Comparison of ENCODE assay signal across 8 cellular contexts in genomic region chr16:27235055-27235937, GRCh38. TPM values are rescaled to one million over a fixed set of nuclear protein-coding genes. Genes with fewer than 3 reads are reported as not detected.
DNase-seq lines count a peak whose midpoint lies in the region; ATAC-seq and TF ChIP-seq lines count a peak whose summit lies in the region.

No MANE protein-coding gene starts in this region.

- no peak for TF ChIP-seq EP300 in neural cell (conservative IDR thresholded peaks at IDR 0.05; ENCODE audit: poor library complexity, severe bottlenecking)

- no peak overlapping the region for H3K27ac ChIP-seq in neural cell (ENCODE audit: low read length)

- DNase-seq in COLO668 (lab: John Stamatoyannopoulos, UW; ENCODE audit: unreplicated experiment) (peak; percentile 23), KBM-7 (peak; percentile 99), RPMI8226 (peak; percentile 78), fibroblast of mammary gland (ENCODE audit: low read depth) (peak; percentile 92)
- DNase-seq in activated T-helper 2 cell treated with anti-CD3 and anti-CD28 coated beads, Interferon-gamma antibody, Interleukin-2, Interleukin-4, amounts not matched to agents 10 μg/mL and 5 μg/mL and 100 μg/mL, durations not matched to agents 14 hours and 24 hours and 36 hours (ENCODE audit: low spot score), result peak; percentile 94

- ATAC-seq in HG03097 (IDR thresholded peaks at IDR 0.05; ENCODE audit: low FRiP score, unreplicated experiment), result no peak

- H3K27ac Mint-ChIP-seq in activated T-helper 2 cell treated with anti-CD3 and anti-CD28 coated beads, Interferon-gamma antibody, Interleukin-2, Interleukin-4, amounts not matched to agents 10 μg/mL and 5 μg/mL and 100 μg/mL, durations not matched to agents 14 hours and 24 hours and 36 hours, result peak overlapping the region; percentile 100
- peak overlapping the region; percentile 100 for H3K27ac Mint-ChIP-seq in stimulated activated naive CD8-positive, alpha-beta T cell treated with anti-CD3 and anti-CD28 coated beads, Interleukin-15, Interleukin-2, amounts not matched to agents 100 ng/mL and 50 ng/mL, for 24 hours

- H2AFZ ChIP-seq in neural cell (ENCODE audit: low read depth, low read length), result no peak overlapping the region

- H3K27me3 Mint-ChIP-seq in activated T-helper 2 cell treated with anti-CD3 and anti-CD28 coated beads, Interferon-gamma antibody, Interleukin-2, Interleukin-4, amounts not matched to agents 10 μg/mL and 5 μg/mL and 100 μg/mL, durations not matched to agents 14 hours and 24 hours and 36 hours (ENCODE audit: low read depth), result no peaks in the 10 kb centered on the region
- no peaks in the 10 kb centered on the region for H3K27me3 Mint-ChIP-seq in stimulated activated naive CD8-positive, alpha-beta T cell treated with anti-CD3 and anti-CD28 coated beads, Interleukin-15, Interleukin-2, amounts not matched to agents 100 ng/mL and 50 ng/mL, for 24 hours

- H3K36me3 Mint-ChIP-seq in activated T-helper 2 cell treated with anti-CD3 and anti-CD28 coated beads, Interferon-gamma antibody, Interleukin-2, Interleukin-4, amounts not matched to agents 10 μg/mL and 5 μg/mL and 100 μg/mL, durations not matched to agents 14 hours and 24 hours and 36 hours (ENCODE audit: low read depth), result peaks cover 85% of the 10 kb centered on the region
- H3K36me3 Mint-ChIP-seq in stimulated activated naive CD8-positive, alpha-beta T cell treated with anti-CD3 and anti-CD28 coated beads, Interleukin-15, Interleukin-2, amounts not matched to agents 100 ng/mL and 50 ng/mL, for 24 hours (ENCODE audit: low read depth), result peaks cover 49% of the 10 kb centered on the region

- H3K4me3 ChIP-seq in fibroblast of mammary gland (ENCODE audit: control insufficient read depth, low read depth, low read length) (no peak overlapping the region), neural cell (ENCODE audit: low read length) (no peak overlapping the region)

- H3K36me3 ChIP-seq in neural cell (ENCODE audit: insufficient read depth, low read length), result no peaks in the 10 kb centered on the region

- no peaks in the 10 kb centered on the region for H3K9me3 ChIP-seq in neural cell (ENCODE audit: low read length)

- no peaks in the 10 kb centered on the region for H3F3A ChIP-seq in neural cell (ENCODE audit: insufficient read depth, low read length, poor library complexity, severe bottlenecking)

- peak; percentile 93 for TF ChIP-seq CTCF in fibroblast of mammary gland (conservative IDR thresholded peaks at IDR 0.05; ENCODE audit: control insufficient read depth, insufficient read depth, low read depth, low read length)
- TF ChIP-seq CTCF in neural cell (IDR thresholded peaks at IDR 0.05; ENCODE audit: poor library complexity, severe bottlenecking), result peak; percentile 71

- TF ChIP-seq RAD21 in neural cell (conservative IDR thresholded peaks at IDR 0.05), result peak; percentile 66

- no peak overlapping the region for H3K9ac ChIP-seq in neural cell (ENCODE audit: low read length)

- H3K4me1 Mint-ChIP-seq in activated T-helper 2 cell treated with anti-CD3 and anti-CD28 coated beads, Interferon-gamma antibody, Interleukin-2, Interleukin-4, amounts not matched to agents 10 μg/mL and 5 μg/mL and 100 μg/mL, durations not matched to agents 14 hours and 24 hours and 36 hours (ENCODE audit: low read depth), result peaks cover 87% of the 10 kb centered on the region
- H3K4me1 Mint-ChIP-seq in stimulated activated naive CD8-positive, alpha-beta T cell treated with anti-CD3 and anti-CD28 coated beads, Interleukin-15, Interleukin-2, amounts not matched to agents 100 ng/mL and 50 ng/mL, for 24 hours (ENCODE audit: low read depth), result peaks cover 100% of the 10 kb centered on the region

- H3K4me3 Mint-ChIP-seq in activated T-helper 2 cell treated with anti-CD3 and anti-CD28 coated beads, Interferon-gamma antibody, Interleukin-2, Interleukin-4, amounts not matched to agents 10 μg/mL and 5 μg/mL and 100 μg/mL, durations not matched to agents 14 hours and 24 hours and 36 hours (ENCODE audit: low read depth), result peak overlapping the region; percentile 77
- H3K4me3 Mint-ChIP-seq in stimulated activated naive CD8-positive, alpha-beta T cell treated with anti-CD3 and anti-CD28 coated beads, Interleukin-15, Interleukin-2, amounts not matched to agents 100 ng/mL and 50 ng/mL, for 24 hours, result peak overlapping the region; percentile 83

- no peaks in the 10 kb centered on the region for H3K79me2 ChIP-seq in neural cell (replicated peaks; ENCODE audit: insufficient read depth, low read length)

- H3K9me2 ChIP-seq in neural cell (ENCODE audit: insufficient read depth, low read length), result no peaks in the 10 kb centered on the region

- intact Hi-C loops in activated T-helper 2 cell treated with anti-CD3 and anti-CD28 coated beads, Interferon-gamma antibody, Interleukin-2, Interleukin-4, amounts not matched to agents 10 μg/mL and 5 μg/mL and 100 μg/mL, durations not matched to agents 14 hours and 24 hours and 36 hours (cut with micrococcal nuclease), result loop anchor here (1.0 to 10.0 kb wide), 4 partner anchors 46 to 640 kb away; no protein-coding TSS in a partner anchor

- no peaks in the 10 kb centered on the region for H4K20me1 ChIP-seq in neural cell (ENCODE audit: insufficient read depth)

- in situ Hi-C loops in KBM-7 (cut with MboI; ENCODE audit: low pct_unique_long_range_greater_than_20kb, low sequenced_read_pairs), result no loop called here

- no peaks in the 10 kb centered on the region for H3K9me3 Mint-ChIP-seq in activated T-helper 2 cell treated with anti-CD3 and anti-CD28 coated beads, Interferon-gamma antibody, Interleukin-2, Interleukin-4, amounts not matched to agents 10 μg/mL and 5 μg/mL and 100 μg/mL, durations not matched to agents 14 hours and 24 hours and 36 hours
- no peaks in the 10 kb centered on the region for H3K9me3 Mint-ChIP-seq in stimulated activated naive CD8-positive, alpha-beta T cell treated with anti-CD3 and anti-CD28 coated beads, Interleukin-15, Interleukin-2, amounts not matched to agents 100 ng/mL and 50 ng/mL, for 24 hours

- no peak overlapping the region for H3K4me2 ChIP-seq in neural cell (ENCODE audit: low read length)

- no peaks in the 10 kb centered on the region for H3K27me3 ChIP-seq in neural cell (ENCODE audit: insufficient read depth, low read depth, low read length)

TF ChIP-seq in neural cell, 6 proteins besides CTCF, POLR2A, EP300 and RAD21:
- TF ChIP-seq REST (IDR thresholded peaks at IDR 0.05; ENCODE audit: borderline replicate concordance) (no peak), SMC3 (conservative IDR thresholded peaks at IDR 0.05; ENCODE audit: poor library complexity) (peak; percentile 71)

RNA-seq across cellular contexts. Expression of gene KDM8, which starts 32.0 kb away (rescaled TPM):
- 13.5 and 17.3 TPM in 2 replicates for total RNA-seq in activated T-helper 2 cell treated with anti-CD3 and anti-CD28 coated beads, Interferon-gamma antibody, Interleukin-2, Interleukin-4, amounts not matched to agents 10 μg/mL and 5 μg/mL and 100 μg/mL, durations not matched to agents 14 hours and 24 hours and 36 hours
- 2.7 and 4.0 TPM in 2 replicates for polyA plus RNA-seq in neural cell
- polyA minus RNA-seq in neural cell, result 2.4 TPM in 2 replicates

RNA-seq across cellular contexts. Expression of gene NSMCE1, which starts 33.3 kb away (rescaled TPM):
- total RNA-seq in activated T-helper 2 cell treated with anti-CD3 and anti-CD28 coated beads, Interferon-gamma antibody, Interleukin-2, Interleukin-4, amounts not matched to agents 10 μg/mL and 5 μg/mL and 100 μg/mL, durations not matched to agents 14 hours and 24 hours and 36 hours, result 186 and 189 TPM in 2 replicates
- polyA plus RNA-seq in neural cell, result 11.5 and 20.0 TPM in 2 replicates
- polyA minus RNA-seq in neural cell, result 9.0 and 10.9 TPM in 2 replicates

Comparison
In these comparisons a context has a peak if more than half of its experiments do, and no peak if none do; other contexts are left out.
1. DNase-seq: peak in every context shown above with its lines; median percentile 99 in KBM-7; 94 in activated T-helper 2 cell treated with anti-CD3 and anti-CD28 coated beads, Interferon-gamma antibody, Interleukin-2, Interleukin-4, amounts not matched to agents 10 μg/mL and 5 μg/mL and 100 μg/mL, durations not matched to agents 14 hours and 24 hours and 36 hours; 92 in fibroblast of mammary gland; 78 in RPMI8226; 23 in COLO668.